8 cellular contexts compared by ENCODE assay signal in genomic region chr1:38817958-38818705, GRCh38. TPM values are rescaled to one million over a fixed set of nuclear protein-coding genes. Genes with fewer than 3 reads are reported as not detected.
A peak's percentile ranks its signal among the peaks of the same experiment; 100 is the strongest.
DNase-seq lines count a peak whose midpoint lies in the region; ATAC-seq and TF ChIP-seq lines count a peak whose summit lies in the region.

No MANE protein-coding gene starts in this region.

- peak overlapping the region; percentile 83 for H3K4me2 ChIP-seq in BLaER1
- peak overlapping the region; percentile 70 for H3K4me2 ChIP-seq in neuronal stem cell (ENCODE audit: insufficient read depth, low read length, poor library complexity, severe bottlenecking)

- 4 to 7% methylated on average over 76 to 79 of the region's 79 CpGs for WGBS in esophagus, 2 donors
- no CpG with 5 or more reads among the region's 79 CpGs for WGBS in neuronal stem cell (ENCODE audit: extremely low coverage in 2 of 2, insufficient read length in 2 of 2, insufficient replicate concordance in 1 of 2), 2 donors

- peak overlapping the region; percentile 41 for H4K91ac ChIP-seq in neuronal stem cell (ENCODE audit: low read depth, low read length, poor library complexity)

- no peak overlapping the region for H3K23ac ChIP-seq in neuronal stem cell (ENCODE audit: low read depth, low read length, poor library complexity)

- 0 out of 2 replicates have a peak overlapping the region, but pooled peaks have one; percentile 22 for H3K9ac ChIP-seq in BLaER1
- peak overlapping the region; percentile 75 for H3K9ac ChIP-seq in HUES6 (ENCODE audit: low read length)
- H3K9ac ChIP-seq in neuronal stem cell (ENCODE audit: low read depth, low read length, poor library complexity) = peak overlapping the region; percentile 24

- no peak overlapping the region for H3K14ac ChIP-seq in neuronal stem cell (ENCODE audit: low read length)

- TF ChIP-seq CTCF in upper lobe of right lung (IDR thresholded peaks at IDR 0.05) = peak; percentile 78

- H3K27ac ChIP-seq in BLaER1 = no peak overlapping the region
- no peak overlapping the region; the same call in 1 of the 2 replicates for H3K27ac ChIP-seq in HUES6 (ENCODE audit: low read depth, low read length)
- H3K27ac ChIP-seq in esophagus (ENCODE audit: low read depth in 2 of 2, low read length in 1 of 2) = no peak overlapping the region
- H3K27ac ChIP-seq in neuronal stem cell (replicated peaks; ENCODE audit: low read length) = no peak overlapping the region
- H3K27ac ChIP-seq in upper lobe of right lung = no peak overlapping the region

- H3K18ac ChIP-seq in neuronal stem cell (ENCODE audit: low read length) = peak overlapping the region; percentile 88

- H3K9me3 ChIP-seq in BLaER1 (peaks cover 16% of the 10 kb centered on the region), HUES6 (ENCODE audit: control insufficient read depth, insufficient read depth, low read depth, low read length) (peaks cover 17% of the 10 kb centered on the region), esophagus (ENCODE audit: control insufficient read depth in 2 of 2, insufficient read depth in 1 of 2, low read depth in 1 of 2, low read length in 1 of 2) (no peaks in the 10 kb centered on the region), neuronal stem cell (replicated peaks in 1 of 2; ENCODE audit: control insufficient read depth in 2 of 2, insufficient read depth in 1 of 2, low read depth in 1 of 2, low read length in 2 of 2) (peaks cover 3 to 8% of the 10 kb centered on the region in 2 donors), upper lobe of right lung (no peaks in the 10 kb centered on the region)

- no peak overlapping the region for H4K8ac ChIP-seq in neuronal stem cell (ENCODE audit: low read depth, low read length)

- H3K4me3 ChIP-seq in BLaER1 (peak overlapping the region; percentile 57), HUES6 (ENCODE audit: low read depth, low read length) (peak overlapping the region; percentile 72), esophagus (ENCODE audit: low read depth in 1 of 2, low read length in 2 of 2) (peak overlapping the region; percentile 22 to 29), neuronal stem cell (ENCODE audit: low read length in 2 of 2) (peak overlapping the region; percentile 32 to 73), upper lobe of right lung (peak overlapping the region; percentile 36)

- H3K36me3 ChIP-seq in BLaER1 (no peaks in the 10 kb centered on the region), HUES6 (ENCODE audit: control insufficient read depth, insufficient read depth, low read length) (no peaks in the 10 kb centered on the region), esophagus (ENCODE audit: control insufficient read depth in 2 of 2, insufficient read depth in 2 of 2, low read length in 1 of 2) (no peaks in the 10 kb centered on the region), neuronal stem cell (replicated peaks in 1 of 2; ENCODE audit: control insufficient read depth in 2 of 2, insufficient read depth in 2 of 2, low read length in 2 of 2) (no peaks in the 10 kb centered on the region), upper lobe of right lung (no peaks in the 10 kb centered on the region)

- H3K79me1 ChIP-seq in neuronal stem cell (ENCODE audit: low read depth, low read length) = no peaks in the 10 kb centered on the region

- H2AFZ ChIP-seq in neuronal stem cell (ENCODE audit: low read length) = peak overlapping the region; percentile 92

- no peak overlapping the region for H3K4ac ChIP-seq in neuronal stem cell (ENCODE audit: low read length)

- intact Hi-C loops in upper lobe of right lung (cut with DNase I) = loop anchor here (10.0 kb wide), 1 partner anchor 213 kb away; no protein-coding TSS in a partner anchor

- no peak overlapping the region for H2BK15ac ChIP-seq in neuronal stem cell (ENCODE audit: low read length)

- H2AK5ac ChIP-seq in neuronal stem cell (ENCODE audit: low read depth, low read length) = peak overlapping the region; percentile 68

- H4K20me1 ChIP-seq in BLaER1 = no peaks in the 10 kb centered on the region

- ATAC-seq in upper lobe of right lung = peak; percentile 80
- no peak for ATAC-seq in GM18511 (IDR thresholded peaks at IDR 0.05; ENCODE audit: unreplicated experiment)

- H3K4me1 ChIP-seq in BLaER1 (peaks cover 27% of the 10 kb centered on the region), HUES6 (ENCODE audit: control insufficient read depth, insufficient read depth, low read length) (peaks cover 15% of the 10 kb centered on the region), esophagus (ENCODE audit: control insufficient read depth in 2 of 2, insufficient read depth in 2 of 2, low read length in 1 of 2) (peaks cover 3% of the 10 kb centered on the region in 2 donors), neuronal stem cell (ENCODE audit: control insufficient read depth in 2 of 2, insufficient read depth in 1 of 2, low read depth in 1 of 2, low read length in 2 of 2) (peaks cover 7 to 23% of the 10 kb centered on the region in 2 donors), upper lobe of right lung (peaks cover 11% of the 10 kb centered on the region)

- peak overlapping the region; percentile 59 for H2BK12ac ChIP-seq in neuronal stem cell (ENCODE audit: low read length)

- peak overlapping the region; percentile 73 for H2BK5ac ChIP-seq in neuronal stem cell (ENCODE audit: low read length)

- H3K27me3 ChIP-seq in BLaER1 (peaks cover 68% of the 10 kb centered on the region), HUES6 (ENCODE audit: control insufficient read depth, insufficient read depth, low read length) (peaks cover 52% of the 10 kb centered on the region), esophagus (ENCODE audit: control insufficient read depth in 1 of 2, insufficient read depth in 2 of 2, low read length in 2 of 2) (peaks cover 0 to 6% of the 10 kb centered on the region in 2 donors), neuronal stem cell (ENCODE audit: control insufficient read depth in 3 of 3, insufficient read depth in 3 of 3, low read depth in 1 of 3, low read length in 3 of 3) (peaks cover 0 to 89% (median 4%) of the 10 kb centered on the region in 3 experiments), upper lobe of right lung (peaks cover 65% of the 10 kb centered on the region)

- H2BK120ac ChIP-seq in neuronal stem cell (ENCODE audit: low read depth, low read length) = peak overlapping the region; percentile 66

- DNase-seq in activated CD8-positive, alpha-beta memory T cell treated with anti-CD3 and anti-CD28 coated beads for 24 hours = peak; percentile 85
- DNase-seq in neuronal stem cell (ENCODE audit: low spot score) (peak; percentile 76), upper lobe of right lung (no peak), NCI-H526 treated with DMSO at 0.1 percent for 48 hours (lab: John Stamatoyannopoulos, UW) (no peak)

RNA-seq across cellular contexts. Expression of gene RRAGC, which starts 41.4 kb away (rescaled TPM):
- polyA plus RNA-seq in esophagus = 10 to 100 TPM in 1 of 2 donors, 1 to 10 TPM in 1; 7.7 to 18.4 TPM
- 15.3 TPM for polyA plus RNA-seq in neuronal stem cell (2013, experiment 1 of 2)
- 15.6 TPM for polyA plus RNA-seq in neuronal stem cell (2013, experiment 2 of 2)
- 32.7 TPM for total RNA-seq in upper lobe of right lung

RNA-seq across cellular contexts. Expression of gene MYCBP, which starts 55.0 kb away (rescaled TPM):
- polyA plus RNA-seq in esophagus = 10 to 100 TPM; 13.0 to 19.1 TPM
- polyA plus RNA-seq in neuronal stem cell (2013, experiment 1 of 2) = 29.6 TPM
- polyA plus RNA-seq in neuronal stem cell (2013, experiment 2 of 2) = 29.0 TPM
- 12.9 TPM for total RNA-seq in upper lobe of right lung

Comparison
In these comparisons a context has a peak if more than half of its experiments do, and no peak if none do; other contexts are left out.
1. H3K9ac ChIP-seq: peak in every context shown above with its lines; median percentile 75 in HUES6; 24 in neuronal stem cell; 22 in BLaER1.
2. DNase-seq: peak in activated CD8-positive, alpha-beta memory T cell treated with anti-CD3 and anti-CD28 coated beads for 24 hours (single experiment) and neuronal stem cell (single experiment); none in upper lobe of right lung (single experiment) and NCI-H526 treated with DMSO at 0.1 percent for 48 hours (single experiment).
3. Peak in every context shown above with its lines, with median percentiles within 50 percentile points of each other: H3K4me3 ChIP-seq.